Comparison of ENCODE assay signal across 21 cellular contexts in genomic region chr22:47411006-47411405, GRCh38.
DNase-seq lines count a peak whose midpoint lies in the region; ATAC-seq, FAIRE-seq and TF ChIP-seq lines count a peak whose summit lies in the region.
"Had no signal": no experiment of that assay in that cellular context is flagged by ENCODE, and none has a peak within 500 bp of the region (broad histone marks: within the 10 kb centered on the region; RNA-seq: fewer than 3 reads in every experiment).

No MANE protein-coding gene starts in this region.

- no peak overlapping the region for H3K4me3 Mint-ChIP-seq in neural progenitor cell
- H3K4me3 Mint-ChIP-seq: CD4-positive, CD25-positive, alpha-beta regulatory T cell; CD8-positive, alpha-beta memory T cell; H9 had no signal

- intact Hi-C loops in upper lobe of right lung (cut with DNase I): no loop called here

- TF ChIP-seq CTCF in neural progenitor cell (IDR thresholded peaks at IDR 0.05) (no peak), upper lobe of right lung (IDR thresholded peaks at IDR 0.05) (no peak)

- peak overlapping the region; percentile 29 for H3K27ac Mint-ChIP-seq in neural progenitor cell
- H3K27ac Mint-ChIP-seq: CD4-positive, CD25-positive, alpha-beta regulatory T cell; H9; IgD-negative memory B cell had no signal

- DNase-seq in activated CD8-positive, alpha-beta memory T cell treated with anti-CD3 and anti-CD28 coated beads, Interleukin-2, amount 50 U/mL, for 48 hours: peak; percentile 3
- DNase-seq in activated CD8-positive, alpha-beta memory T cell treated with anti-CD3 and anti-CD28 coated beads, Interleukin-2, amount 50 U/mL, for 4 hours: no peak
- DNase-seq in ecto neural progenitor cell (ENCODE audit: low spot score) (peak; percentile 18), neural progenitor cell (ENCODE audit: low spot score) (no peak), upper lobe of right lung (peak; percentile 23), GM12891 (ENCODE audit: insufficient read length, low spot score) (no peak)
- DNase-seq: ACHN; BE2C; C1 segment of cervical spinal cord; CD4-positive, CD25-positive, alpha-beta regulatory T cell; CD8-positive, alpha-beta memory T cell; COR-L47; DMS 273 treated with DMSO at 0.1 percent for 48 hours; DMS79; GDM1; H9 had no signal

- ATAC-seq in upper lobe of right lung: no peak
- ATAC-seq in GM18520 (IDR thresholded peaks at IDR 0.05; ENCODE audit: unreplicated experiment): no peak
- ATAC-seq: HepG2 had no signal

- no peaks in the 10 kb centered on the region for H3K36me3 ChIP-seq in neural progenitor cell
- no peaks in the 10 kb centered on the region for H3K36me3 ChIP-seq in upper lobe of right lung
- H3K36me3 ChIP-seq: BE2C had no signal

- TF ChIP-seq POLR2A in GM12891 (IDR thresholded peaks at IDR 0.05; ENCODE audit: low read depth, low read length): no peak

- H3K4me2 ChIP-seq in neural progenitor cell: no peak overlapping the region

- no peaks in the 10 kb centered on the region for H3K4me1 Mint-ChIP-seq in neural progenitor cell
- H3K4me1 Mint-ChIP-seq: CD4-positive, CD25-positive, alpha-beta regulatory T cell; CD8-positive, alpha-beta memory T cell; H9 had no signal

- H3K4me1 ChIP-seq in neural progenitor cell: no peaks in the 10 kb centered on the region
- no peaks in the 10 kb centered on the region for H3K4me1 ChIP-seq in upper lobe of right lung
- H3K4me1 ChIP-seq: BE2C had no signal

- H3K27me3 ChIP-seq in neural progenitor cell: no peaks in the 10 kb centered on the region
- H3K27me3 ChIP-seq in upper lobe of right lung: peaks cover 13% of the 10 kb centered on the region
- H3K27me3 ChIP-seq: BE2C had no signal

- H3K9ac ChIP-seq in neural progenitor cell: no peak overlapping the region

- peaks cover 5% of the 10 kb centered on the region for H3K27me3 Mint-ChIP-seq in neural progenitor cell (ENCODE audit: insufficient read depth, low read depth)

- H3K9me3 Mint-ChIP-seq in neural progenitor cell: peaks cover 23% of the 10 kb centered on the region
- H3K9me3 Mint-ChIP-seq: CD4-positive, CD25-positive, alpha-beta regulatory T cell had no signal

- no peak overlapping the region for H3K27ac ChIP-seq in neural progenitor cell
- H3K27ac ChIP-seq in upper lobe of right lung: no peak overlapping the region

- no peaks in the 10 kb centered on the region for H3K36me3 Mint-ChIP-seq in neural progenitor cell
- H3K36me3 Mint-ChIP-seq: CD4-positive, CD25-positive, alpha-beta regulatory T cell had no signal

- H3K9me3 ChIP-seq in neural progenitor cell (ENCODE audit: low read depth) (peaks cover 25% of the 10 kb centered on the region), upper lobe of right lung (no peaks in the 10 kb centered on the region)
- H3K9me3 ChIP-seq: BE2C had no signal

- H4K20me1 ChIP-seq in neural progenitor cell (ENCODE audit: low read depth): no peaks in the 10 kb centered on the region

- FAIRE-seq in GM12891 (lab: Jason Lieb, UNC): no peak
- FAIRE-seq: GM19239, H1, HepG2 had no signal

- H3K79me2 ChIP-seq in neural progenitor cell (ENCODE audit: low read depth): no peaks in the 10 kb centered on the region

- H3K4me3 ChIP-seq in neural progenitor cell (no peak overlapping the region), upper lobe of right lung (no peak overlapping the region)

- no peaks in the 10 kb centered on the region for H3F3A ChIP-seq in neural progenitor cell (ENCODE audit: low read depth)

- H2AFZ ChIP-seq in neural progenitor cell (replicated peaks): no peak overlapping the region

TF ChIP-seq in GM12891, 5 proteins besides CTCF, POLR2A, EP300 and RAD21:
- TF ChIP-seq TAF1 (IDR thresholded peaks at IDR 0.05; ENCODE audit: low read depth, low read length): no peak
- no peak for TF ChIP-seq PAX5 (IDR thresholded peaks at IDR 0.05; ENCODE audit: insufficient read depth, low read length, severe bottlenecking)
- TF ChIP-seq POU2F2 (IDR thresholded peaks at IDR 0.05; ENCODE audit: low read depth, low read length): no peak
- TF ChIP-seq POLR2AphosphoS5 (IDR thresholded peaks at IDR 0.05; ENCODE audit: low read depth, low read length): no peak
- no peak for TF ChIP-seq SPI1 (IDR thresholded peaks at IDR 0.05; ENCODE audit: low read depth, low read length)

Comparison
In these comparisons a context has a peak if more than half of its experiments do, and no peak if none do; other contexts are left out.
1. DNase-seq: peak in activated CD8-positive, alpha-beta memory T cell treated with anti-CD3 and anti-CD28 coated beads, Interleukin-2, amount 50 U/mL, for 48 hours (single experiment), ecto neural progenitor cell (single experiment) and upper lobe of right lung (single experiment); none in activated CD8-positive, alpha-beta memory T cell treated with anti-CD3 and anti-CD28 coated beads, Interleukin-2, amount 50 U/mL, for 4 hours (single experiment), neural progenitor cell (single experiment) and GM12891 (single experiment).